Comparison of ENCODE assay signal across 10 cellular contexts in genomic region chr5:160133071-160133917, GRCh38. TPM values are rescaled to one million over a fixed set of nuclear protein-coding genes. Genes with fewer than 3 reads are reported as not detected.
DNase-seq lines count a peak whose midpoint lies in the region; ATAC-seq, FAIRE-seq and TF ChIP-seq lines count a peak whose summit lies in the region.
"Had no signal": no experiment of that assay in that cellular context is flagged by ENCODE, and none has a peak within 500 bp of the region (broad histone marks: within the 10 kb centered on the region; RNA-seq: fewer than 3 reads in every experiment).

No MANE protein-coding gene starts in this region.

- H4K20me1 ChIP-seq in keratinocyte (ENCODE audit: control insufficient read depth, extremely low read depth, insufficient read depth, low read length) = no peaks in the 10 kb centered on the region

- no peaks in the 10 kb centered on the region for H3K36me3 ChIP-seq in HUES6 (ENCODE audit: control insufficient read depth, insufficient read depth, low read length)
- H3K36me3 ChIP-seq in keratinocyte (ENCODE audit: control insufficient read depth in 2 of 2, extremely low read depth in 1 of 2, insufficient read depth in 2 of 2, low read length in 2 of 2) = no peaks in the 10 kb centered on the region
- H3K36me3 ChIP-seq in small intestine (ENCODE audit: control insufficient read depth in 2 of 2, insufficient read depth in 2 of 2, low read length in 2 of 2) = no peaks in the 10 kb centered on the region

- H3K27ac Mint-ChIP-seq in activated naive CD8-positive, alpha-beta T cell treated with anti-CD3 and anti-CD28 coated beads, Interleukin-2, amount 50 U/mL, for 24 hours = no peak overlapping the region

- no peaks in the 10 kb centered on the region for H3K27me3 Mint-ChIP-seq in activated naive CD8-positive, alpha-beta T cell treated with anti-CD3 and anti-CD28 coated beads, Interleukin-2, amount 50 U/mL, for 24 hours

- no peaks in the 10 kb centered on the region for H3K9me1 ChIP-seq in keratinocyte (ENCODE audit: control insufficient read depth, extremely low read depth, insufficient read depth, low read length)

- DNase-seq in coronary artery (ENCODE audit: low spot score) (peak; percentile 75), keratinocyte (ENCODE audit: low read depth, low spot score) (no peak), small intestine (peak; percentile 17), NCI-H1436 (lab: John Stamatoyannopoulos, UW) (no peak), inferior parietal cortex (ENCODE audit: extremely low spot score) (no peak), COLO829 (ENCODE audit: low spot score) (no peak)
- no peak for DNase-seq in activated naive CD8-positive, alpha-beta T cell treated with anti-CD3 and anti-CD28 coated beads, Interleukin-2, amount 50 U/mL, for 24 hours
- DNase-seq: activated CD4-positive, CD25-positive, alpha-beta regulatory T cell; effector CD8-positive, alpha-beta T cell had no signal

- H3K27me3 ChIP-seq in HUES6 (ENCODE audit: control insufficient read depth, insufficient read depth, low read length) (no peaks in the 10 kb centered on the region), keratinocyte (ENCODE audit: control insufficient read depth, extremely low read depth, insufficient read depth, low read length) (no peaks in the 10 kb centered on the region), small intestine (ENCODE audit: control insufficient read depth in 2 of 2, insufficient read depth in 2 of 2, low read length in 2 of 2) (no peaks in the 10 kb centered on the region)

- H3K36me3 Mint-ChIP-seq in activated naive CD8-positive, alpha-beta T cell treated with anti-CD3 and anti-CD28 coated beads, Interleukin-2, amount 50 U/mL, for 24 hours (ENCODE audit: low read depth) = no peaks in the 10 kb centered on the region

- no peaks in the 10 kb centered on the region for H3K9me3 Mint-ChIP-seq in activated naive CD8-positive, alpha-beta T cell treated with anti-CD3 and anti-CD28 coated beads, Interleukin-2, amount 50 U/mL, for 24 hours

- ATAC-seq in activated naive CD8-positive, alpha-beta T cell treated with anti-CD3 and anti-CD28 coated beads, Interleukin-2, amount 50 U/mL, for 24 hours = no peak

- peak overlapping the region; percentile 47 for H3K4me3 ChIP-seq in HUES6 (ENCODE audit: low read depth, low read length)
- H3K4me3 ChIP-seq in coronary artery = peak overlapping the region; percentile 56
- H3K4me3 ChIP-seq in keratinocyte (ENCODE audit: control insufficient read depth in 2 of 3, extremely low read depth in 1 of 3, insufficient read depth in 2 of 3, low read depth in 1 of 3, low read length in 3 of 3) = no peak overlapping the region
- H3K4me3 ChIP-seq in small intestine (ENCODE audit: low read depth in 1 of 2, low read length in 2 of 2) = no peak overlapping the region

- TF ChIP-seq CTCF in coronary artery (IDR thresholded peaks at IDR 0.05) (no peak), keratinocyte (optimal IDR thresholded peaks at IDR 0.05 in 1 of 3, IDR thresholded peaks at IDR 0.05 in 1 of 3, conservative IDR thresholded peaks at IDR 0.05 in 1 of 3; ENCODE audit: extremely low read depth in 1 of 3, insufficient read depth in 2 of 3, low read length in 3 of 3) (no peak)

- H2AFZ ChIP-seq in keratinocyte (ENCODE audit: control insufficient read depth, low read length) = peak overlapping the region; percentile 6

- no peaks in the 10 kb centered on the region for H3K4me1 Mint-ChIP-seq in activated naive CD8-positive, alpha-beta T cell treated with anti-CD3 and anti-CD28 coated beads, Interleukin-2, amount 50 U/mL, for 24 hours

- no peak overlapping the region for H3K4me3 Mint-ChIP-seq in activated naive CD8-positive, alpha-beta T cell treated with anti-CD3 and anti-CD28 coated beads, Interleukin-2, amount 50 U/mL, for 24 hours

- H3K9me3 ChIP-seq in HUES6 (ENCODE audit: control insufficient read depth, insufficient read depth, low read depth, low read length) (no peaks in the 10 kb centered on the region), keratinocyte (ENCODE audit: control insufficient read depth, low read depth, low read length) (no peaks in the 10 kb centered on the region), small intestine (ENCODE audit: control insufficient read depth, low read depth) (no peaks in the 10 kb centered on the region)

- H3K79me2 ChIP-seq in keratinocyte (ENCODE audit: control insufficient read depth, insufficient read depth, low read length) = no peaks in the 10 kb centered on the region

- H3K4me1 ChIP-seq in HUES6 (ENCODE audit: control insufficient read depth, insufficient read depth, low read length) = peaks cover 13% of the 10 kb centered on the region
- no peaks in the 10 kb centered on the region for H3K4me1 ChIP-seq in keratinocyte (ENCODE audit: control insufficient read depth, extremely low read depth, insufficient read depth, low read length)
- no peaks in the 10 kb centered on the region for H3K4me1 ChIP-seq in small intestine (ENCODE audit: control insufficient read depth in 2 of 2, insufficient read depth in 1 of 2, low read depth in 1 of 2, low read length in 1 of 2)

- WGBS in small intestine, 3 donors = 42 to 48% (median 46%) methylated on average over 31 of the region's 31 CpGs

- no peak overlapping the region for H3K4me2 ChIP-seq in keratinocyte (ENCODE audit: control insufficient read depth, extremely low read depth, insufficient read depth, low read depth, low read length)

- dilution Hi-C loops in keratinocyte (cut with MboI; ENCODE audit: extremely low pct_ligation_motif_present, low sequenced_read_pairs) = no loop called here

- H3K27ac ChIP-seq in HUES6 (ENCODE audit: low read depth, low read length) (peak overlapping the region; percentile 61), coronary artery (peak overlapping the region; percentile 22 to 87), keratinocyte (ENCODE audit: control insufficient read depth, insufficient read depth, low read length) (no peak overlapping the region), small intestine (ENCODE audit: low read depth in 1 of 2, low read length in 1 of 2) (no peak overlapping the region)

- peak overlapping the region; percentile 67 for H3K9ac ChIP-seq in HUES6 (ENCODE audit: low read length)
- no peak overlapping the region for H3K9ac ChIP-seq in keratinocyte (ENCODE audit: control insufficient read depth, extremely low read depth, insufficient read depth, low read length)

- FAIRE-seq in keratinocyte (lab: Jason Lieb, UNC) = no peak
- no peak for FAIRE-seq in small intestine (lab: Jason Lieb, UNC)

RNA-seq across cellular contexts. Expression of gene PWWP2A, which starts 14.0 kb away (rescaled TPM):
- polyA plus RNA-seq in keratinocyte = 11.6 to 13.1 TPM (median 12.4 TPM) in 3 replicates
- polyA plus RNA-seq in keratinocyte (2011; ENCODE audit: low read depth) = 7.3 TPM
- 7.6 and 11.9 TPM in 2 replicates for polyA plus RNA-seq in keratinocyte (2011; cell fraction: cytosol; rRNA removed)
- polyA plus RNA-seq in keratinocyte (2011; cell fraction: nucleus; rRNA removed) = 21.7 and 23.0 TPM in 2 replicates
- polyA plus RNA-seq in keratinocyte (2012; ENCODE audit: low replicate concordance) = 10.3 and 10.6 TPM in 2 replicates
- 6.2 to 20.8 TPM (median 7.1 TPM) in 3 replicates for polyA minus RNA-seq in keratinocyte
- 6.1 TPM for polyA minus RNA-seq in keratinocyte (2011; cell fraction: cytosol; rRNA and poly(A)+ RNA removed)
- polyA minus RNA-seq in keratinocyte (2011; cell fraction: nucleus; rRNA and poly(A)+ RNA removed) = 6.5 and 17.2 TPM in 2 replicates
- polyA plus RNA-seq in small intestine = 1 to 10 TPM; 6.8 to 9.8 (median 8.3) TPM

Comparison
In these comparisons a context has a peak if more than half of its experiments do, and no peak if none do; other contexts are left out.
1. H3K27ac ChIP-seq: peak in HUES6 (single experiment) and coronary artery (2 of 2); none in keratinocyte (single experiment) and small intestine (0 of 2).
2. H3K4me3 ChIP-seq: peak in HUES6 (single experiment) and coronary artery (single experiment); none in keratinocyte (0 of 3) and small intestine (0 of 2).
3. DNase-seq: peak in coronary artery (single experiment) and small intestine (single experiment); none in keratinocyte (single experiment), NCI-H1436 (single experiment), inferior parietal cortex (single experiment), COLO829 (single experiment) and activated naive CD8-positive, alpha-beta T cell treated with anti-CD3 and anti-CD28 coated beads, Interleukin-2, amount 50 U/mL, for 24 hours (single experiment).